20 cellular contexts compared by ENCODE assay signal in genomic region chr1:200744143-200744542, GRCh38.
"Had no signal": no experiment of that assay in that cellular context is flagged by ENCODE, and none has a peak within 500 bp of the region (broad histone marks: within the 10 kb centered on the region; RNA-seq: fewer than 3 reads in every experiment).

No MANE protein-coding gene starts in this region.

- H3K9me3 Mint-ChIP-seq: activated CD4-positive, alpha-beta memory T cell treated with anti-CD3 and anti-CD28 coated beads, Interleukin-2, amount 10 ng/mL, durations not matched to agents 7 days and 5 days; activated naive CD4-positive, alpha-beta T cell treated with anti-CD3 and anti-CD28 coated beads, Interleukin-2, amount 10 ng/mL, durations not matched to agents 7 days and 5 days; dendritic cell treated with granulocyte-macrophage colony-stimulating factor and Interleukin-4, amounts not matched to agents 40 ng/mL and 50 ng/mL, for 4 days; naive thymus-derived CD8-positive, alpha-beta T cell; T-helper 1 cell treated with Interleukin-12 subunit alpha and Interleukin-12 subunit beta and Interleukin-4 antibody, amounts not matched to agents 30 μg/mL and 1 μg/mL, for 36 hours had no signal

- H3K4me1 ChIP-seq: prostate gland had no signal

- H3K4me3 ChIP-seq: left lung, lung, prostate gland, spleen, thoracic aorta had no signal

- H3K27ac ChIP-seq: foreskin keratinocyte, left lung, prostate gland, spleen, thoracic aorta had no signal

- H3K36me3 ChIP-seq: left lung, prostate gland, spleen, thoracic aorta had no signal

- H3K9me3 ChIP-seq: left lung, prostate gland, spleen, thoracic aorta had no signal

- H3K27me3 ChIP-seq: foreskin keratinocyte had no signal

- H3K27ac Mint-ChIP-seq: activated CD4-positive, alpha-beta memory T cell treated with anti-CD3 and anti-CD28 coated beads, Interleukin-2, amount 10 ng/mL, durations not matched to agents 7 days and 5 days; activated naive CD4-positive, alpha-beta T cell treated with anti-CD3 and anti-CD28 coated beads, Interleukin-2, amount 10 ng/mL, durations not matched to agents 7 days and 5 days; dendritic cell treated with granulocyte-macrophage colony-stimulating factor and Interleukin-4, amounts not matched to agents 40 ng/mL and 50 ng/mL, for 4 days; immature natural killer cell; mesothelial cell of epicardium; naive thymus-derived CD8-positive, alpha-beta T cell; T-helper 1 cell treated with Interleukin-12 subunit alpha and Interleukin-12 subunit beta and Interleukin-4 antibody, amounts not matched to agents 30 μg/mL and 1 μg/mL, for 36 hours had no signal

- ATAC-seq: foreskin keratinocyte; left lung; naive thymus-derived CD8-positive, alpha-beta T cell had no signal

- H3K4me3 Mint-ChIP-seq: activated CD4-positive, alpha-beta memory T cell treated with anti-CD3 and anti-CD28 coated beads, Interleukin-2, amount 10 ng/mL, durations not matched to agents 7 days and 5 days; activated naive CD4-positive, alpha-beta T cell treated with anti-CD3 and anti-CD28 coated beads, Interleukin-2, amount 10 ng/mL, durations not matched to agents 7 days and 5 days; dendritic cell treated with granulocyte-macrophage colony-stimulating factor and Interleukin-4, amounts not matched to agents 40 ng/mL and 50 ng/mL, for 4 days; immature natural killer cell; mesothelial cell of epicardium; naive thymus-derived CD8-positive, alpha-beta T cell; T-helper 1 cell treated with Interleukin-12 subunit alpha and Interleukin-12 subunit beta and Interleukin-4 antibody, amounts not matched to agents 30 μg/mL and 1 μg/mL, for 36 hours had no signal

- DNase-seq: activated CD4-positive, alpha-beta memory T cell treated with anti-CD3 and anti-CD28 coated beads, Interleukin-2, amount 10 ng/mL, durations not matched to agents 7 days and 5 days; activated CD4-positive, alpha-beta T cell treated with anti-CD3 and anti-CD28 coated beads for 48 hours; activated effector memory CD4-positive, alpha-beta T cell treated with anti-CD3 and anti-CD28 coated beads, Interleukin-2, amount 50 U/mL, for 16 hours; activated naive CD4-positive, alpha-beta T cell treated with anti-CD3 and anti-CD28 coated beads, Interleukin-2, amount 10 ng/mL, durations not matched to agents 7 days and 5 days; amygdala; effector CD8-positive, alpha-beta T cell; foreskin keratinocyte; immature natural killer cell; kidney glomerular epithelial cell; left lung; naive thymus-derived CD8-positive, alpha-beta T cell; spleen; stimulated activated CD4-positive, alpha-beta T cell treated with anti-CD3 and anti-CD28 coated beads, Interleukin-4, amount 100 ng/mL, for 24 hours; stimulated activated naive CD4-positive, alpha-beta T cell treated with Interleukin-2 at 50 U/mL for 16 hours had no signal

- H3K36me3 Mint-ChIP-seq: activated naive CD4-positive, alpha-beta T cell treated with anti-CD3 and anti-CD28 coated beads, Interleukin-2, amount 10 ng/mL, durations not matched to agents 7 days and 5 days; immature natural killer cell; naive thymus-derived CD8-positive, alpha-beta T cell had no signal
